In genomic region chr10:34524369-34525091, GRCh38 we compare ENCODE assay signal across 17 cellular contexts.
DNase-seq lines count a peak whose midpoint lies in the region; ATAC-seq and TF ChIP-seq lines count a peak whose summit lies in the region.
"Had no signal": no experiment of that assay in that cellular context is flagged by ENCODE, and none has a peak within 500 bp of the region (broad histone marks: within the 10 kb centered on the region; RNA-seq: fewer than 3 reads in every experiment).

No MANE protein-coding gene starts in this region.

- H3K27ac ChIP-seq in RWPE2 (ENCODE audit: poor library complexity, severe bottlenecking) = peak overlapping the region; percentile 97

- H3K36me3 ChIP-seq in RWPE2 (ENCODE audit: low read depth) = no peaks in the 10 kb centered on the region

- TF ChIP-seq CTCF in RWPE2 (IDR thresholded peaks at IDR 0.05; ENCODE audit: poor library complexity, severe bottlenecking) = no peak

- ATAC-seq in GM18907 (IDR thresholded peaks at IDR 0.05; ENCODE audit: unreplicated experiment) (peak; percentile 59), HG02885 (IDR thresholded peaks at IDR 0.05; ENCODE audit: poor library complexity, unreplicated experiment) (peak; percentile 23), RWPE2 (ENCODE audit: low read depth) (no peak)
- ATAC-seq: HepG2 had no signal

- DNase-seq in EH (ENCODE audit: low read depth) = peak; percentile 37
- no peak for DNase-seq in RWPE2 (ENCODE audit: low spot score)
- no peak for DNase-seq in stimulated activated CD4-positive, alpha-beta T cell treated with anti-CD3 and anti-CD28 coated beads, Interleukin-4, amount 100 ng/mL, for 1 hour
- no peak for DNase-seq in activated CD4-positive, alpha-beta T cell treated with anti-CD3 and anti-CD28 coated beads for 4 hours
- no peak for DNase-seq in HUDEP-2 (lab: John Stamatoyannopoulos, UW; ENCODE audit: unreplicated experiment in 76 of 76)
- no peak for DNase-seq in central memory CD4-positive, alpha-beta T cell
- DNase-seq: activated CD4-positive, alpha-beta T cell treated with anti-CD3 and anti-CD28 coated beads for 48 hours; activated CD8-positive, alpha-beta memory T cell treated with anti-CD3 and anti-CD28 coated beads, Interleukin-2, amount 50 U/mL, for 48 hours; activated naive CD4-positive, alpha-beta T cell treated with anti-CD3 and anti-CD28 coated beads for 36 hours; GDM1; NCI-H1092; NCI-H2171; retina; SIG-M5 had no signal

- H3K9me3 ChIP-seq in RWPE2 (ENCODE audit: severe bottlenecking) = no peaks in the 10 kb centered on the region

- no peak overlapping the region for H3K4me3 ChIP-seq in RWPE2 (ENCODE audit: severe bottlenecking)

- peaks cover 54% of the 10 kb centered on the region for H3K4me1 ChIP-seq in RWPE2 (ENCODE audit: insufficient read depth, poor library complexity, severe bottlenecking)

- no peaks in the 10 kb centered on the region for H3K27me3 ChIP-seq in RWPE2 (ENCODE audit: insufficient read depth, poor library complexity, severe bottlenecking)
